17 cellular contexts compared by ENCODE assay signal in the genomic region with DNA sequence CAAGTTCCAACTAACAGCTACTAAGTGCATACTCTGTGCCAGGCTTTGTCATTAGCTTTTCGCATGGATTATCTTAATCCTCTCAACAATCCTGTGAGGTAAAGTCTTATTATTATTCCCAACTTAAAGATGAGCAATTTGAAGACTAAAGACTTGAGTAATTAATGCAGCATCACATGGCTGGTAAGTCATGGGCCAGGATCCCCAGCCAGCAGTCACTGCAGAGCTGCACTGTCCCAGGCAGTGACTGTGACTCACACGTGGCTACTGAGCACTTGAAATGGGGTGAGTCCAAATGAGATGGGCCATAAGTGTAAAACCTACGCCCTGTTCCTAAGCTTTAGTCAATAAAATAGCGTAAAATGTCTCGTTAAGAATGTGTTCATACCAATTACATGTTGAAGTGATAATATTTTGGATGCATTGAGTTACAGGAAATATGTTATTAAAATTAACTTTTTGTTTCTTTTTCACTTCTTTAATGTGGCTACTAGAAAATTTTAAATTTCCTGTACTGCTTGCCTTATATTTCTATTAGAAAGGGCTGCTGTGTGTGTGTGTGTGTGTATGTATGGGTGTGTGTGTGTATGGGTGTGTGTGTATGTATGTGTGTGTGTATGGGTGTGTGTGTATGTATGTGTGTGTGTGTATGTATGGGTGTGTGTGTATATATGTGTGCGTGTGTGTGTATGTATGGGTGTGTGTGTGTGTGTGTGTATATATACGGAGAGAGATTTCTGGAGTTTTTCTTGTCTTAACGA.
DNase-seq lines count a peak whose midpoint lies in the region; ATAC-seq and TF ChIP-seq lines count a peak whose summit lies in the region.
"Had no signal": no experiment of that assay in that cellular context is flagged by ENCODE, and none has a peak within 500 bp of the region (broad histone marks: within the 10 kb centered on the region; RNA-seq: fewer than 3 reads in every experiment).

No MANE protein-coding gene starts in this region.

- H3K4me3 ChIP-seq in CD4-positive, alpha-beta memory T cell (ENCODE audit: low read length in 2 of 2) = no peak overlapping the region
- no peak overlapping the region for H3K4me3 ChIP-seq in right cardiac atrium (ENCODE audit: low read length)
- no peak overlapping the region for H3K4me3 ChIP-seq in vagina
- H3K4me3 ChIP-seq: breast epithelium, HAP-1 had no signal

- H3K4me3 Mint-ChIP-seq in CD4-positive, alpha-beta memory T cell = peak overlapping the region in 6 of 8 donors; percentile 4 to 76 (median 51)
- H3K4me3 Mint-ChIP-seq in brain = peak overlapping the region in 3 of 5 experiments; percentile 10 to 44 (median 24)
- H3K4me3 Mint-ChIP-seq in nephron progenitor cell = peak overlapping the region; percentile 35
- H3K4me3 Mint-ChIP-seq: endodermal cell had no signal

- H3K36me3 ChIP-seq in CD4-positive, alpha-beta memory T cell (ENCODE audit: insufficient read depth, low read length) = no peaks in the 10 kb centered on the region
- H3K36me3 ChIP-seq in vagina = no peaks in the 10 kb centered on the region
- H3K36me3 ChIP-seq: breast epithelium, HAP-1 had no signal

- peaks cover 16% of the 10 kb centered on the region for H3K4me1 ChIP-seq in CD4-positive, alpha-beta memory T cell (ENCODE audit: insufficient read depth, low read length)
- H3K4me1 ChIP-seq in right cardiac atrium (ENCODE audit: control insufficient read depth, insufficient read depth, low read length) (peaks cover 2% of the 10 kb centered on the region), vagina (peaks cover 31% of the 10 kb centered on the region)
- H3K4me1 ChIP-seq: breast epithelium had no signal

- no peaks in the 10 kb centered on the region for H3K27me3 ChIP-seq in CD4-positive, alpha-beta memory T cell (ENCODE audit: insufficient read depth, low read length)
- H3K27me3 ChIP-seq in right cardiac atrium (ENCODE audit: control insufficient read depth, insufficient read depth) (no peaks in the 10 kb centered on the region), vagina (no peaks in the 10 kb centered on the region)
- H3K27me3 ChIP-seq: breast epithelium had no signal

- peaks cover 5 to 29% (median 12%) of the 10 kb centered on the region in 4 donors for H3K4me1 Mint-ChIP-seq in CD4-positive, alpha-beta memory T cell
- H3K4me1 Mint-ChIP-seq in brain (peaks cover 52% of the 10 kb centered on the region), nephron progenitor cell (peaks cover 61% of the 10 kb centered on the region)

- ATAC-seq in HG03442 (IDR thresholded peaks at IDR 0.05; ENCODE audit: unreplicated experiment) = peak; percentile 43
- ATAC-seq in right cardiac atrium = no peak
- no peak for ATAC-seq in left ventricle myocardium superior

- H3K9me3 ChIP-seq in CD4-positive, alpha-beta memory T cell (ENCODE audit: control insufficient read depth in 1 of 2, low read length in 2 of 2) = no peaks in the 10 kb centered on the region
- H3K9me3 ChIP-seq in right cardiac atrium (ENCODE audit: control insufficient read depth, low read length) (no peaks in the 10 kb centered on the region), vagina (no peaks in the 10 kb centered on the region)
- H3K9me3 ChIP-seq: breast epithelium, HAP-1 had no signal

- TF ChIP-seq CTCF in brain (conservative IDR thresholded peaks at IDR 0.05) = no peak
- no peak for TF ChIP-seq CTCF in nephron progenitor cell (IDR thresholded peaks at IDR 0.05)
- no peak for TF ChIP-seq CTCF in vagina (IDR thresholded peaks at IDR 0.05)

- peak overlapping the region in 6 of 7 donors; percentile 25 to 85 (median 72) for H3K27ac Mint-ChIP-seq in CD4-positive, alpha-beta memory T cell
- H3K27ac Mint-ChIP-seq in brain (peak overlapping the region; percentile 1 to 92 (median 71)), nephron progenitor cell (peak overlapping the region; percentile 93)
- H3K27ac Mint-ChIP-seq: endodermal cell had no signal

- H3K9me3 Mint-ChIP-seq in CD4-positive, alpha-beta memory T cell = peaks cover 0 to 6% (median 2%) of the 10 kb centered on the region in 8 donors
- H3K9me3 Mint-ChIP-seq in brain (peaks cover 0 to 3% (median 0%) of the 10 kb centered on the region in 5 experiments), nephron progenitor cell (no peaks in the 10 kb centered on the region)
- H3K9me3 Mint-ChIP-seq: endodermal cell had no signal

- POLR2A ChIA-PET in CD4-positive, alpha-beta memory T cell (lab: Charles Lee; ENCODE audit: partially characterized antibody) = interaction anchor here (0.7 to 1.0 kb wide), 4 partner anchors 14 to 43 kb away, joined by 3 to 4 read pairs (median 3); no protein-coding TSS in a partner anchor

- H3K36me3 Mint-ChIP-seq in CD4-positive, alpha-beta memory T cell = no peaks in the 10 kb centered on the region
- H3K36me3 Mint-ChIP-seq in brain (peaks cover 26% of the 10 kb centered on the region), nephron progenitor cell (ENCODE audit: low read depth) (peaks cover 23% of the 10 kb centered on the region)

- H3K27me3 Mint-ChIP-seq in CD4-positive, alpha-beta memory T cell = no peaks in the 10 kb centered on the region
- H3K27me3 Mint-ChIP-seq in brain (peaks cover 7% of the 10 kb centered on the region), nephron progenitor cell (ENCODE audit: low read depth, poor library complexity) (peaks cover 6% of the 10 kb centered on the region)

- no peak overlapping the region for H3K27ac ChIP-seq in CD4-positive, alpha-beta memory T cell (ENCODE audit: low read depth, low read length)
- H3K27ac ChIP-seq in right cardiac atrium (ENCODE audit: low read length) (no peak overlapping the region), vagina (no peak overlapping the region)
- H3K27ac ChIP-seq: breast epithelium had no signal

- CTCF ChIA-PET in CD4-positive, alpha-beta memory T cell (lab: Charles Lee; ENCODE audit: partially characterized antibody) = no interaction called here

- peak in 4 of 5 donors; percentile 9 to 42 (median 25) for DNase-seq in CD4-positive, alpha-beta memory T cell
- DNase-seq in nephron progenitor cell (no peak), right cardiac atrium (no peak), left ventricle myocardium superior (no peak), vagina (ENCODE audit: extremely low spot score in 2 of 2) (no peak), NCI-H2029 treated with DMSO at 0.1 percent for 48 hours (lab: John Stamatoyannopoulos, UW) (no peak)
- DNase-seq: activated CD4-positive, alpha-beta T cell treated with anti-CD3 and anti-CD28 coated beads, Interleukin-2, amount 50 U/mL, for 48 hours; activated gamma-delta T cell treated with Interleukin-2 at 50 U/mL for 16 hours; endodermal cell; KBM-7; NCI-H1436; stimulated activated CD4-positive, alpha-beta T cell treated with anti-CD3 and anti-CD28 coated beads, Interleukin-4, amount 100 ng/mL, for 1 hour; stimulated activated naive CD4-positive, alpha-beta T cell treated with Interleukin-2 at 50 U/mL for 16 hours had no signal

- TF ChIP-seq POLR2A in vagina (IDR thresholded peaks at IDR 0.05) = no peak

- 88% methylated on average over 8 of the region's 8 CpGs for WGBS in right cardiac atrium

- intact Hi-C loops in CD4-positive, alpha-beta memory T cell (cut with micrococcal nuclease) = no loop called here
- intact Hi-C loops in right cardiac atrium (cut with DNase I) = no loop called here
- intact Hi-C loops in left ventricle myocardium superior (cut with micrococcal nuclease) = no loop called here
- intact Hi-C loops in vagina (cut with DNase I) = no loop called here

Comparison
In these comparisons a context has a peak if more than half of its experiments do, and no peak if none do; other contexts are left out.
1. DNase-seq: peak in CD4-positive, alpha-beta memory T cell (4 of 5); none in nephron progenitor cell (single experiment), right cardiac atrium (0 of 3), left ventricle myocardium superior (single experiment), vagina (0 of 2) and NCI-H2029 treated with DMSO at 0.1 percent for 48 hours (single experiment).
2. Peak in every context shown above with its lines, with median percentiles within 50 percentile points of each other: H3K27ac Mint-ChIP-seq and H3K4me3 Mint-ChIP-seq.